ENCODE assay signal across 1 cellular context in the genomic region with DNA sequence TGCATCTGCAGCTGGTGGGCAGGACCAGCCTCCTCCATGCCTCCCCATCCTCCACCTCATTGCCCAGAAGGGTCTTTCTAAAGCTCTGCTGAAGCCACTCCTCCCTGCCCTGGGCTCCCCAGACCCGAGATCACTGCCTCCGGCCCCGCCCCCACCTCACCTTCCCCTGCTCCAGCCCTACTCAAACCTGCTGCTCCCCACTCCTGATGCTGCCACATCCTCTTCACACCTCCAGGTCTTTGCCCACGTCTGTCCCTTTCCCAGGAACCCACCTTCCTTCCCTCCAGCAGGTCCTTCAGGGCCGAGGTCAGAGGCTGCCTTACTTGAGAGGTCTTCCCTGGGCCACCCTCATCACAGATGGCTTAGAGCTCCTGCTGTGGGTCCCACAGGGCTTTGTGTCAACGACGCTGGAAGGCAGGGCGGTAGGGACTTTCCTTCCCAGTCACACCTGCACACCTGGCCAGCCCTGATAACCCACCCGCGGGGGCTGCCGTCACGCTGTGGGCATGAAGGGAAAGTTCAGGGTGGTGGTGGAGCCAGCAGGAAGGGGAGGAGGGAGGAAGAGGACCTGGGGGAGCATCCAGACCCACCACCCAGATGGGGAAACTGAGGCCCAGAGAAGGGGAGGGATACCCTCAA.
TF ChIP-seq lines count a peak whose summit lies in the region.

No MANE protein-coding gene starts in this region.

TF ChIP-seq in IMR-90, 13 proteins besides CTCF, POLR2A, EP300 and RAD21:
- TF ChIP-seq NFE2L2 (IDR thresholded peaks at IDR 0.05; ENCODE audit: low read depth, low read length): no peak
- TF ChIP-seq RCOR1 (IDR thresholded peaks at IDR 0.05; ENCODE audit: insufficient replicate concordance, low read length): no peak
- no peak for TF ChIP-seq MAFK (IDR thresholded peaks at IDR 0.05; ENCODE audit: low read depth, low read length)
- TF ChIP-seq MXI1 (IDR thresholded peaks at IDR 0.05; ENCODE audit: borderline replicate concordance, low read depth, low read length): no peak
- TF ChIP-seq, protein P1, sequence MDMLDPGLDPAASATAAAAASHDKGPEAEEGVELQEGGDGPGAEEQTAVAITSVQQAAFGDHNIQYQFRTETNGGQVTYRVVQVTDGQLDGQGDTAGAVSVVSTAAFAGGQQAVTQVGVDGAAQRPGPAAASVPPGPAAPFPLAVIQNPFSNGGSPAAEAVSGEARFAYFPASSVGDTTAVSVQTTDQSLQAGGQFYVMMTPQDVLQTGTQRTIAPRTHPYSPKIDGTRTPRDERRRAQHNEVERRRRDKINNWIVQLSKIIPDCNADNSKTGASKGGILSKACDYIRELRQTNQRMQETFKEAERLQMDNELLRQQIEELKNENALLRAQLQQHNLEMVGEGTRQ (IDR thresholded peaks at IDR 0.05; ENCODE audit: low read depth, low read length): no peak
- TF ChIP-seq SMC3 (IDR thresholded peaks at IDR 0.05; ENCODE audit: low read depth, low read length): no peak
- TF ChIP-seq, protein P2, sequence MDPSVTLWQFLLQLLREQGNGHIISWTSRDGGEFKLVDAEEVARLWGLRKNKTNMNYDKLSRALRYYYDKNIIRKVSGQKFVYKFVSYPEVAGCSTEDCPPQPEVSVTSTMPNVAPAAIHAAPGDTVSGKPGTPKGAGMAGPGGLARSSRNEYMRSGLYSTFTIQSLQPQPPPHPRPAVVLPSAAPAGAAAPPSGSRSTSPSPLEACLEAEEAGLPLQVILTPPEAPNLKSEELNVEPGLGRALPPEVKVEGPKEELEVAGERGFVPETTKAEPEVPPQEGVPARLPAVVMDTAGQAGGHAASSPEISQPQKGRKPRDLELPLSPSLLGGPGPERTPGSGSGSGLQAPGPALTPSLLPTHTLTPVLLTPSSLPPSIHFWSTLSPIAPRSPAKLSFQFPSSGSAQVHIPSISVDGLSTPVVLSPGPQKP (IDR thresholded peaks at IDR 0.05; ENCODE audit: borderline replicate concordance, low read depth, low read length): no peak
- TF ChIP-seq CEBPB (IDR thresholded peaks at IDR 0.05; ENCODE audit: low read depth, low read length): no peak
- no peak for TF ChIP-seq CHD1 (IDR thresholded peaks at IDR 0.05; ENCODE audit: low read depth, low read length)
- no peak for TF ChIP-seq MAZ (IDR thresholded peaks at IDR 0.05; ENCODE audit: borderline replicate concordance, low read depth, low read length)
- TF ChIP-seq FOS (IDR thresholded peaks at IDR 0.05; ENCODE audit: low read depth, low read length): no peak
- TF ChIP-seq BHLHE40 (IDR thresholded peaks at IDR 0.05; ENCODE audit: low read depth, low read length): no peak
- TF ChIP-seq RFX5 (IDR thresholded peaks at IDR 0.05; ENCODE audit: low read depth, low read length): no peak
